ENCODE assay signal across 8 cellular contexts in the genomic region with DNA sequence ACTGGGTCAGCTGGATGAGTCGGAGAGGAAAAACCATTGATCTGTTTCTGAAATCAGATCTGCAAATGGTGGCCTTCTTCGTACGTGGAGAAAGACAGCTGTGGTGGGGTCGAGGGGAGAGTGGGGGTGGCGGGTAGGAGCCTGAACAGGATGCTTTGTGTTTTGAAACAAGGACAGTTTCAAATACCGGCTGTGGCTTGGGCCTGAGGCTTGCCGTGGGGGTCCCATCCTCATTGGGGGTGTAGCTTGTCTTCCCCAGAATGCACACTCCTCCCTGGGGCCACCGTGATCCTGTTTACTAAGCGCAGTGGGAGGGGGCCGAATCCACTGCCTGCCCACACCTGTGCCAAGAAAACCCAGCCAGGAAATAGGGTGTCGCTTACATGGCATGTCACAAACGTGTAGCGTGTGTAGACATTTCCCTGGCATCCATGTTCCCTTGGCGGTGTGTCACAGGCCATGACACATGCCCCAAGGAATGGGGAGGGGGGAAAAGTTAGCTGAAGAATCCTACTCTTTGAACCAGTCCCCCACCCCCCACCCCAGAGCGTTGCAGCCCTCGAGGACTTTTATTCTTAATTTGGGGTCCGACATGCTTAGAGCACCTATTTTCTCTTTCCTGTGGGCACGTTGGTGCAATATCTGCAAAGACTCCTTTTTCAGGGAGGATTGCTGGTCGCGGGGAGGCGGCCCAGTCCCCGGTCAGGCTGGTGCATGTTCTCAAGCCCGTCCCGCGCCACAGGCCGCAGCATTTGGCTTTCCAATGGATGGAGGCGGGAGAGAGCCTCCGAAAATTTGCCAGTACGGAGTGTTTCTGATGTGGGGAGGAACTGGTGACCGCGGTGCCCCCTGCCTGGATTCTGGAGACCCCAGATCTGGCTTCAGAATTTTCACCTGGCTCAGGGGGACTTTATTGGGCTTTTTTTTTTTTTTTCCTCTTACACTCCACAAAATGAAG. TPM values are rescaled to one million over a fixed set of nuclear protein-coding genes. Genes with fewer than 3 reads are reported as not detected.
A peak's percentile ranks its signal among the peaks of the same experiment; 100 is the strongest.
DNase-seq lines count a peak whose midpoint lies in the region; ATAC-seq lines count a peak whose summit lies in the region.

No MANE protein-coding gene starts in this region.

- no peak for ATAC-seq in HG02938 (IDR thresholded peaks at IDR 0.05; ENCODE audit: unreplicated experiment)
- ATAC-seq in GM19452 (IDR thresholded peaks at IDR 0.05; ENCODE audit: unreplicated experiment), result no peak
- no peak for ATAC-seq in HG02885 (IDR thresholded peaks at IDR 0.05; ENCODE audit: poor library complexity, unreplicated experiment)

- 10 to 11% methylated on average over 30 to 31 of the region's 31 CpGs for whole genome bisulfite sequencing in ectodermal cell, 2 experiments

- no peaks in the 10 kb centered on the region for H3K9me3 ChIP-seq in ectodermal cell (ENCODE audit: control insufficient read depth, low read length)
- no peaks in the 10 kb centered on the region for H3K9me3 ChIP-seq in muscle layer of duodenum (ENCODE audit: control insufficient read depth in 1 of 2, low read length in 2 of 2)

- H3K4me1 ChIP-seq in ectodermal cell (ENCODE audit: control insufficient read depth, insufficient read depth, low read length), result peaks cover 31% of the 10 kb centered on the region
- H3K4me1 ChIP-seq in muscle layer of duodenum (ENCODE audit: control insufficient read depth in 1 of 2, insufficient read depth in 2 of 2, low read length in 2 of 2), result peaks cover 19 to 30% of the 10 kb centered on the region in 2 donors

- H3K36me3 ChIP-seq in ectodermal cell (ENCODE audit: control insufficient read depth, insufficient read depth, low read length) (no peaks in the 10 kb centered on the region), muscle layer of duodenum (ENCODE audit: control insufficient read depth in 1 of 2, insufficient read depth in 2 of 2, low read length in 2 of 2) (no peaks in the 10 kb centered on the region)

- peak; percentile 35 for DNase-seq in activated CD4-positive, alpha-beta T cell treated with anti-CD3 and anti-CD28 coated beads for 48 hours
- DNase-seq in activated CD4-positive, alpha-beta T cell treated with anti-CD3 and anti-CD28 coated beads for 1 hour, result no peak
- peak; percentile 50 for DNase-seq in RKO (ENCODE audit: low spot score)

- H3K4me3 ChIP-seq in ectodermal cell (ENCODE audit: insufficient read depth, low read depth, low read length) (peak overlapping the region; percentile 80), muscle layer of duodenum (ENCODE audit: low read depth in 1 of 2, low read length in 2 of 2) (peak overlapping the region; percentile 76 to 94)

- peaks cover 19% of the 10 kb centered on the region for H3K27me3 ChIP-seq in ectodermal cell (ENCODE audit: control insufficient read depth, insufficient read depth, low read length, poor library complexity, severe bottlenecking)
- no peaks in the 10 kb centered on the region for H3K27me3 ChIP-seq in muscle layer of duodenum (ENCODE audit: low read depth, low read length)

- no peak overlapping the region for H3K27ac ChIP-seq in ectodermal cell (ENCODE audit: insufficient read depth, low read depth, low read length, poor library complexity, severe bottlenecking)
- H3K27ac ChIP-seq in muscle layer of duodenum (ENCODE audit: low read length), result peak overlapping the region; percentile 94

RNA-seq across cellular contexts. Expression of a gene that starts 2.0 kb away (rescaled TPM):
- 45.9 TPM for polyA plus RNA-seq in ectodermal cell (2013, experiment 1 of 4)
- 55.6 TPM for polyA plus RNA-seq in ectodermal cell (2013, experiment 2 of 4)
- polyA plus RNA-seq in ectodermal cell (2013, experiment 3 of 4), result 35.3 TPM
- 40.9 TPM for polyA plus RNA-seq in ectodermal cell (2013, experiment 4 of 4)
